ENCODE assay signal across 12 cellular contexts in the genomic region with DNA sequence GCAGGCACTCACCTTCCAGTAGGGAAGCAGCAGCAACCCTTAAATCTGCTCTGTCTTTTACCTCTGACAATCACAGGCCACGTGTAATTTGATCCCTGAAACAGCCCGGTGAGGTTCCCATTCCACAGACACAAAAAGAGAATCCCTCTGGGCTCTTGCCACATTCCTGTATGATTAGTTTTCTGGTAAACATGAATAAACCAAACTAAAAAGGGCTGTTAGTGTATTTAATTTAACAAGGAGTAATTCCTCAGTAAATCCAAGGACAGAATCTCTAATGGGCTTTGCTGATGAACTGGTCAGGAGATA.
A peak's percentile ranks its signal among the peaks of the same experiment; 100 is the strongest.
DNase-seq lines count a peak whose midpoint lies in the region; TF ChIP-seq lines count a peak whose summit lies in the region.
"Had no signal": no experiment of that assay in that cellular context is flagged by ENCODE, and none has a peak within 500 bp of the region (broad histone marks: within the 10 kb centered on the region; RNA-seq: fewer than 3 reads in every experiment).

No MANE protein-coding gene starts in this region.

- TF ChIP-seq CTCF in PC-9 (conservative IDR thresholded peaks at IDR 0.05), result no peak
- TF ChIP-seq CTCF in osteocyte (IDR thresholded peaks at IDR 0.05), result no peak

- no peaks in the 10 kb centered on the region for H4K20me1 ChIP-seq in PC-9 (ENCODE audit: insufficient read depth)

- H3K4me2 ChIP-seq in PC-9, result peak overlapping the region; percentile 66

- 0 out of 2 replicates have a peak, but pooled peaks cover 6% of the 10 kb centered on the region for H3K9me3 ChIP-seq in PC-9 (ENCODE audit: insufficient read depth, low read depth)
- H3K9me3 ChIP-seq: lower lobe of right lung had no signal

- H3K4me3 ChIP-seq in PC-9, result peak overlapping the region; percentile 6; the same call in 1 of the 2 replicates
- H3K4me3 ChIP-seq: lower lobe of right lung had no signal

- POLR2A ChIA-PET in PC-9 (lab: Charles Lee; ENCODE audit: unreplicated experiment), result interaction anchor here (0.6 kb wide), 1 partner anchor 185 kb away, joined by 3 read pairs; no protein-coding TSS in a partner anchor

- no peak overlapping the region for H2AFZ ChIP-seq in PC-9

- CTCF ChIA-PET in PC-9 (lab: Charles Lee), result interaction anchor here (0.8 to 2.5 kb wide), 2 partner anchors 190 to 232 kb away, joined by 3 to 7 read pairs; no protein-coding TSS in a partner anchor

- DNase-seq in ELF-1 (ENCODE audit: low read depth, low spot score), result peak; percentile 58
- DNase-seq in PC-9, result peak; percentile 69 to 93
- no peak for DNase-seq in epithelial cell of prostate (ENCODE audit: low read depth, low spot score)
- no peak for DNase-seq in osteocyte (ENCODE audit: extremely low spot score, unreplicated experiment)
- no peak for DNase-seq in NCI-H2227 (lab: John Stamatoyannopoulos, UW; ENCODE audit: unreplicated experiment)
- DNase-seq in dermis blood vessel endothelial cell, result no peak
- no peak for DNase-seq in occipital lobe (lab: John Stamatoyannopoulos, UW)
- no peak for DNase-seq in stimulated activated CD4-positive, alpha-beta T cell treated with anti-CD3 and anti-CD28 coated beads, Interleukin-4, amount 100 ng/mL, for 1 hour
- DNase-seq: DND-41; lower lobe of right lung; NCI-H774; stimulated activated naive CD4-positive, alpha-beta T cell treated with Interleukin-2 at 50 U/mL for 16 hours had no signal

- no peaks in the 10 kb centered on the region for H3K27me3 ChIP-seq in PC-9 (ENCODE audit: insufficient read depth, low read depth)

- no TSS peak for BruUV-seq in PC-9 (replicated peaks; lab: Mats Ljungman, UMichigan)

- peaks cover 50% of the 10 kb centered on the region for H3K4me1 ChIP-seq in PC-9 (replicated peaks; ENCODE audit: insufficient read depth)

- intact Hi-C loops in PC-9 (cut with micrococcal nuclease; ENCODE audit: unreplicated experiment), result loop anchor here (1.0 to 5.0 kb wide), 2 partner anchors 130 to 234 kb away; no protein-coding TSS in a partner anchor

- peaks cover 37% of the 10 kb centered on the region for H3F3A ChIP-seq in PC-9 (ENCODE audit: insufficient read depth, low read depth)

- peak overlapping the region; percentile 7 for H3K27ac Mint-ChIP-seq in osteocyte (ENCODE audit: unreplicated experiment)

- no peaks in the 10 kb centered on the region for H3K79me2 ChIP-seq in PC-9 (ENCODE audit: low read depth)

- no peaks in the 10 kb centered on the region for H3K9me2 ChIP-seq in PC-9 (ENCODE audit: insufficient read depth)

- H3K27ac ChIP-seq in PC-9, result peak overlapping the region; percentile 91
- peak overlapping the region; percentile 90 for H3K27ac ChIP-seq in epithelial cell of prostate

- H3K4me1 Mint-ChIP-seq in osteocyte (ENCODE audit: unreplicated experiment), result peaks cover 30% of the 10 kb centered on the region

- no peaks in the 10 kb centered on the region for H3K36me3 Mint-ChIP-seq in osteocyte (ENCODE audit: unreplicated experiment)

- peaks cover 5% of the 10 kb centered on the region for H3K27me3 Mint-ChIP-seq in osteocyte (ENCODE audit: unreplicated experiment)

- no peaks in the 10 kb centered on the region for H3K36me3 ChIP-seq in PC-9 (ENCODE audit: low read depth)
- H3K36me3 ChIP-seq: lower lobe of right lung had no signal

- H3K9me3 Mint-ChIP-seq in osteocyte (ENCODE audit: unreplicated experiment), result no peaks in the 10 kb centered on the region

- no peak overlapping the region for H3K4me3 Mint-ChIP-seq in osteocyte (ENCODE audit: unreplicated experiment)

Comparison
In these comparisons a context has a peak if more than half of its experiments do, and no peak if none do; other contexts are left out.
1. DNase-seq: peak in ELF-1 (single experiment) and PC-9 (2 of 2); none in epithelial cell of prostate (single experiment), osteocyte (single experiment), NCI-H2227 (single experiment), dermis blood vessel endothelial cell (single experiment), occipital lobe (single experiment) and stimulated activated CD4-positive, alpha-beta T cell treated with anti-CD3 and anti-CD28 coated beads, Interleukin-4, amount 100 ng/mL, for 1 hour (single experiment).